Comparison of ENCODE assay signal across 8 cellular contexts in genomic region chr1:52364235-52364839, GRCh38. TPM values are rescaled to one million over a fixed set of nuclear protein-coding genes. Genes with fewer than 3 reads are reported as not detected.
DNase-seq lines count a peak whose midpoint lies in the region; ATAC-seq, FAIRE-seq and TF ChIP-seq lines count a peak whose summit lies in the region.

No MANE protein-coding gene starts in this region.

- RAD21 ChIA-PET in HCT116 (lab: Charles Lee; ENCODE audit: low non-redundant PET in 1 of 2, low total read pairs in 2 of 2, uncharacterized antibody in 2 of 2, unreplicated experiment in 2 of 2): no interaction called here

- CTCF ChIA-PET in A549 (lab: Yijun Ruan, JAX): no interaction called here
- CTCF ChIA-PET in HCT116 (lab: Charles Lee): interaction anchor here (1.2 to 1.6 kb wide), 2 partner anchors 16 to 303 kb away, joined by 3 to 6 read pairs; no protein-coding TSS in a partner anchor

- DNase-seq in A549 (ENCODE audit: low read depth in 1 of 2, low spot score in 1 of 2) (no peak), HCT116 (ENCODE audit: low read depth, low spot score) (no peak), ascending aorta (ENCODE audit: low spot score in 2 of 2) (no peak), mesothelial cell of epicardium (ENCODE audit: low spot score in 2 of 2, unreplicated experiment in 2 of 2) (no peak), kidney tubule cell (ENCODE audit: low spot score) (no peak), DMS153 treated with DMSO at 0.1 percent for 48 hours (lab: John Stamatoyannopoulos, UW; ENCODE audit: unreplicated experiment) (no peak), DMS79 treated with DMSO at 0.1 percent for 48 hours (lab: John Stamatoyannopoulos, UW) (no peak), NCI-H1694 (lab: John Stamatoyannopoulos, UW) (no peak)

- H3K79me2 ChIP-seq in HCT116 (ENCODE audit: insufficient read depth, low read length): peaks cover 22% of the 10 kb centered on the region

- TF ChIP-seq RAD21 in A549 (conservative IDR thresholded peaks at IDR 0.05 in 1 of 2, IDR thresholded peaks at IDR 0.05 in 1 of 2): no peak
- TF ChIP-seq RAD21 in HCT116 (IDR thresholded peaks at IDR 0.05; ENCODE audit: low read depth): no peak

- intact Hi-C loops in HCT116 (cut with micrococcal nuclease): no loop called here
- intact Hi-C loops in ascending aorta (cut with DNase I): loop anchor here (10.0 kb wide), 3 partner anchors 560 to 960 kb away; partner anchors contain the start of genes CPT2, ECHDC2, LRP8 and SCP2

- 68% methylated on average over 2 of the region's 5 CpGs for WGBS in A549 (ENCODE audit: missing lambda C conversion rate)

- H3K4me3 ChIP-seq in A549 (peak overlapping the region; percentile 97; the same call in 1 of the 3 replicates), HCT116 (replicated peaks in 1 of 2; ENCODE audit: low read depth in 1 of 2, low read length in 2 of 2) (peak overlapping the region; percentile 71 to 90), ascending aorta (peak overlapping the region; percentile 90 to 94)

- no peak for TF ChIP-seq EP300 in A549 (IDR thresholded peaks at IDR 0.05)

- H3K9ac ChIP-seq in HCT116 (ENCODE audit: low read length): peak overlapping the region; percentile 82

- no peak overlapping the region for H2AFZ ChIP-seq in HCT116 (ENCODE audit: low read depth, low read length, poor library complexity, severe bottlenecking)

- no peaks in the 10 kb centered on the region for H3K27me3 Mint-ChIP-seq in mesothelial cell of epicardium (ENCODE audit: low read depth)

- peaks cover 16% of the 10 kb centered on the region for H3K4me1 ChIP-seq in A549
- peaks cover 12 to 37% of the 10 kb centered on the region in 2 experiments; a peak in 3 of 4 replicates for H3K4me1 ChIP-seq in HCT116 (ENCODE audit: control insufficient read depth in 1 of 2, insufficient read depth in 2 of 2, low read length in 2 of 2)
- H3K4me1 ChIP-seq in ascending aorta: peaks cover 2 to 14% of the 10 kb centered on the region in 2 donors

- H3K9me3 Mint-ChIP-seq in mesothelial cell of epicardium: no peaks in the 10 kb centered on the region

- peak overlapping the region; percentile 93 for H3K4me3 Mint-ChIP-seq in mesothelial cell of epicardium

- H3K4me1 Mint-ChIP-seq in mesothelial cell of epicardium: peaks cover 30% of the 10 kb centered on the region

- H3K4me2 ChIP-seq in A549 (peak overlapping the region; percentile 83), HCT116 (ENCODE audit: low read length) (peak overlapping the region; percentile 97)

- H3K36me3 ChIP-seq in HCT116 (ENCODE audit: control insufficient read depth in 1 of 2, insufficient read depth in 2 of 2, low read length in 2 of 2) (peaks cover 13 to 20% of the 10 kb centered on the region in 2 experiments), ascending aorta (peaks cover 38 to 40% of the 10 kb centered on the region in 2 donors)

- H3K9me3 ChIP-seq in A549 (no peaks in the 10 kb centered on the region), HCT116 (ENCODE audit: control insufficient read depth in 1 of 2, insufficient read depth in 1 of 2, low read depth in 1 of 2, low read length in 2 of 2) (no peaks in the 10 kb centered on the region), ascending aorta (no peaks in the 10 kb centered on the region)

- H3K27ac ChIP-seq in A549 (peak overlapping the region; percentile 98 to 99; a peak in 3 of 6 replicates), HCT116 (ENCODE audit: low read depth, low read length) (no peak overlapping the region), ascending aorta (peak overlapping the region; percentile 92 to 96)

- POLR2A ChIA-PET in A549 (lab: Yijun Ruan, JAX) (no interaction called here), HCT116 (lab: Charles Lee) (interaction anchor here (1.2 kb wide), 1 partner anchor 16 kb away, joined by 3 read pairs; no protein-coding TSS in a partner anchor)

- ATAC-seq in A549: no peak
- ATAC-seq in HCT116: no peak

- peaks cover 8% of the 10 kb centered on the region for H3K36me3 Mint-ChIP-seq in mesothelial cell of epicardium

- FAIRE-seq in A549 (lab: Jason Lieb, UNC): no peak

- TF ChIP-seq CTCF in A549 (IDR thresholded peaks at IDR 0.05): no peak
- peak in 2 of 3 experiments; percentile 5 to 22; a peak in 2 of 6 replicates for TF ChIP-seq CTCF in HCT116 (IDR thresholded peaks at IDR 0.05 in 2 of 3, conservative IDR thresholded peaks at IDR 0.05 in 1 of 3; ENCODE audit: borderline replicate concordance in 1 of 3, insufficient read depth in 1 of 3, low read depth in 2 of 3, low read length in 2 of 3)
- TF ChIP-seq CTCF in ascending aorta (IDR thresholded peaks at IDR 0.05): no peak
- no peak for TF ChIP-seq CTCF in mesothelial cell of epicardium (IDR thresholded peaks at IDR 0.05; ENCODE audit: unreplicated experiment)

- no peaks in the 10 kb centered on the region for H3K9me2 ChIP-seq in HCT116 (ENCODE audit: insufficient read depth)

- H3K27me3 ChIP-seq in HCT116 (ENCODE audit: insufficient read depth, low read length): no peaks in the 10 kb centered on the region
- no peaks in the 10 kb centered on the region for H3K27me3 ChIP-seq in ascending aorta

- no peaks in the 10 kb centered on the region for H4K20me1 ChIP-seq in HCT116 (ENCODE audit: insufficient read depth)

- BruUV-seq in HCT116 (replicated peaks; lab: Mats Ljungman, UMichigan): no TSS peak

- TF ChIP-seq POLR2A in A549 (IDR thresholded peaks at IDR 0.05; ENCODE audit: low read length): no peak
- no peak for TF ChIP-seq POLR2A in HCT116 (IDR thresholded peaks at IDR 0.05; ENCODE audit: borderline replicate concordance, extremely low read depth, insufficient read depth, insufficient read length)

- H3K27ac Mint-ChIP-seq in mesothelial cell of epicardium: peak overlapping the region; percentile 95

TF ChIP-seq in A549, 52 proteins besides CTCF, POLR2A, EP300 and RAD21 (continues in another document):
- TF ChIP-seq ESRRA (IDR thresholded peaks at IDR 0.05; ENCODE audit: borderline replicate concordance, low read length) (no peak), NR3C1 (IDR thresholded peaks at IDR 0.05) (no peak), HOXA7 (CRISPR knock-in tag; IDR thresholded peaks at IDR 0.05) (no peak), EHMT2 (IDR thresholded peaks at IDR 0.05; ENCODE audit: low read depth) (no peak)
- TF ChIP-seq, protein P1, sequence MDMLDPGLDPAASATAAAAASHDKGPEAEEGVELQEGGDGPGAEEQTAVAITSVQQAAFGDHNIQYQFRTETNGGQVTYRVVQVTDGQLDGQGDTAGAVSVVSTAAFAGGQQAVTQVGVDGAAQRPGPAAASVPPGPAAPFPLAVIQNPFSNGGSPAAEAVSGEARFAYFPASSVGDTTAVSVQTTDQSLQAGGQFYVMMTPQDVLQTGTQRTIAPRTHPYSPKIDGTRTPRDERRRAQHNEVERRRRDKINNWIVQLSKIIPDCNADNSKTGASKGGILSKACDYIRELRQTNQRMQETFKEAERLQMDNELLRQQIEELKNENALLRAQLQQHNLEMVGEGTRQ (IDR thresholded peaks at IDR 0.05): no peak

TF ChIP-seq in HCT116, 20 proteins besides CTCF, POLR2A, EP300 and RAD21 (continues in another document):
- no peak for TF ChIP-seq EZH2 (IDR thresholded peaks at IDR 0.05)
- no peak for TF ChIP-seq TCF7L2 (IDR thresholded peaks at IDR 0.05; ENCODE audit: borderline replicate concordance, extremely low read depth, insufficient read depth, insufficient read length)
- no peak for TF ChIP-seq SP1 (IDR thresholded peaks at IDR 0.05; ENCODE audit: low read depth)

RNA-seq across cellular contexts. Expression of gene CC2D1B, which starts 1.7 kb away (rescaled TPM):
- 9.8 and 14.0 TPM in 2 replicates for polyA plus RNA-seq in A549 (2011; rRNA removed)
- polyA plus RNA-seq in A549 (2012; cell fraction: cytosol; rRNA removed): 10.3 and 12.8 TPM in 2 replicates
- polyA plus RNA-seq in A549 (2012; cell fraction: nucleus; rRNA removed): 25.4 and 26.4 TPM in 2 replicates
- 15.6 to 18.4 TPM (median 18.2 TPM) in 3 replicates for polyA plus RNA-seq in A549 (2017; fragmentation: RNase III; extraction: RNeasy Plus Mini Kit Qiagen cat#74134 plus additional on column Dnase treatment)
- polyA minus RNA-seq in A549 (2011; rRNA and poly(A)+ RNA removed): 14.9 and 16.4 TPM in 2 replicates
- 20.4 TPM for total RNA-seq in HCT116 (2021; ENCODE audit: unreplicated experiment)
- 13.3 and 14.1 TPM in 2 replicates for polyA plus RNA-seq in HCT116 (2012)
- total RNA-seq in ascending aorta: 45.4 TPM
- 33.2 to 33.4 TPM (median 33.2 TPM) in 3 replicates for total RNA-seq in mesothelial cell of epicardium

RNA-seq across cellular contexts. Expression of gene ORC1, which starts 39.9 kb away (rescaled TPM):
- polyA plus RNA-seq in A549 (2011; rRNA removed) (17.7 and 19.1 TPM in 2 replicates), A549 (2017; fragmentation: RNase III; extraction: RNeasy Plus Mini Kit Qiagen cat#74134 plus additional on column Dnase treatment) (17.7 to 18.9 TPM (median 18.2 TPM) in 3 replicates)
- 17.4 and 21.3 TPM in 2 replicates for polyA plus RNA-seq in A549 (2012; cell fraction: cytosol; rRNA removed)
- polyA plus RNA-seq in A549 (2012; cell fraction: nucleus; rRNA removed): 26.2 and 28.6 TPM in 2 replicates
- 15.6 and 16.8 TPM in 2 replicates for polyA minus RNA-seq in A549 (2011; rRNA and poly(A)+ RNA removed)
- total RNA-seq in HCT116 (2021; ENCODE audit: unreplicated experiment) (25.6 TPM), ascending aorta (not detected), mesothelial cell of epicardium (4.4 to 4.7 TPM (median 4.5 TPM) in 3 replicates)
- 12.7 and 15.3 TPM in 2 replicates for polyA plus RNA-seq in HCT116 (2012)

RNA-seq across cellular contexts. Expression of gene PRPF38A, which starts 40.1 kb away (rescaled TPM):
- polyA plus RNA-seq in A549 (2011; rRNA removed) (24.0 and 30.4 TPM in 2 replicates), A549 (2017; fragmentation: RNase III; extraction: RNeasy Plus Mini Kit Qiagen cat#74134 plus additional on column Dnase treatment) (12.9 to 14.1 TPM (median 13.0 TPM) in 3 replicates)
- 9.6 and 9.7 TPM in 2 replicates for polyA plus RNA-seq in A549 (2012; cell fraction: cytosol; rRNA removed)
- 10.9 and 12.0 TPM in 2 replicates for polyA plus RNA-seq in A549 (2012; cell fraction: nucleus; rRNA removed)
- 21.0 and 24.6 TPM in 2 replicates for polyA minus RNA-seq in A549 (2011; rRNA and poly(A)+ RNA removed)
- total RNA-seq in HCT116 (2021; ENCODE audit: unreplicated experiment) (50.2 TPM), ascending aorta (20.3 TPM), mesothelial cell of epicardium (54.9 to 55.9 TPM (median 55.6 TPM) in 3 replicates)
- polyA plus RNA-seq in HCT116 (2012): 25.1 and 33.5 TPM in 2 replicates

Comparison
In these comparisons a context has a peak if more than half of its experiments do, and no peak if none do; other contexts are left out.
1. CTCF ChIP-seq: peak in HCT116 (2 of 3); none in A549 (single experiment), ascending aorta (0 of 3) and mesothelial cell of epicardium (single experiment).
2. Of the 6 proteins assayed by ChIP-seq in both A549 and HCT116: peak only in A549: none; only in HCT116: CTCF; in both: none; in neither: 5.
3. Peak in every context shown above with its lines, with median percentiles within 50 percentile points of each other: H3K4me3 ChIP-seq.